8 cellular contexts compared by ENCODE assay signal in the genomic region with DNA sequence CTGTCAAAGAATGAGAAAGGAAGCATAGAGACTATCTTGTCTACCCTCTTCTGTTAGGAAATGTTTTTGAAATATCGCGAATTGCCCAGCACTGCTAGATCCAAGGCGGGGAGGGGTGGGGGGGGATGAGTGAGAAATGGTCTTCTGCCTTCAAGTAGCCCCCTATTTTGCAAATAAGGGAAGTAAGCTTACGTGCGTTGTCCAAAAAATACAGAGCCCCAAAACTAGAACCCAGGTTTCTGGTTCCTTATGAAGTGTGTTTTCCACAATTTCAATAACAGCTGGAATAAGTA. TPM values are rescaled to one million over a fixed set of nuclear protein-coding genes. Genes with fewer than 3 reads are reported as not detected.
DNase-seq lines count a peak whose midpoint lies in the region; ATAC-seq and TF ChIP-seq lines count a peak whose summit lies in the region.

No MANE protein-coding gene starts in this region.

- no peak overlapping the region for H4K91ac ChIP-seq in trophoblast cell (ENCODE audit: low read depth, low read length)

- DNase-seq in BE2C, result no peak
- DNase-seq in cardiac fibroblast (ENCODE audit: low read depth in 2 of 2), result no peak
- no peak for DNase-seq in natural killer cell
- DNase-seq in GF-D8 (lab: John Stamatoyannopoulos, UW), result no peak
- DNase-seq in trophoblast cell, result no peak
- DNase-seq in COLO829 (ENCODE audit: low spot score), result no peak

- no peaks in the 10 kb centered on the region for H3K36me3 Mint-ChIP-seq in IgD-negative memory B cell
- no peaks in the 10 kb centered on the region for H3K36me3 Mint-ChIP-seq in natural killer cell

- H3K9me3 ChIP-seq in BE2C (no peaks in the 10 kb centered on the region), trophoblast cell (ENCODE audit: insufficient read depth, low read depth, low read length) (no peaks in the 10 kb centered on the region)

- H2AK5ac ChIP-seq in trophoblast cell (ENCODE audit: low read length), result no peak overlapping the region

- no peak overlapping the region for H3K27ac ChIP-seq in trophoblast cell (ENCODE audit: low read depth, low read length)

- no peak overlapping the region for H3K4ac ChIP-seq in trophoblast cell (ENCODE audit: low read depth, low read length)

- H3K36me3 ChIP-seq in BE2C (no peaks in the 10 kb centered on the region), trophoblast cell (ENCODE audit: control insufficient read depth in 1 of 2, insufficient read depth in 2 of 2, low read length in 2 of 2) (no peaks in the 10 kb centered on the region)

- H3K27me3 ChIP-seq in BE2C, result no peaks in the 10 kb centered on the region
- H3K27me3 ChIP-seq in trophoblast cell (ENCODE audit: insufficient read depth, low read length), result no peaks in the 10 kb centered on the region

- H3K4me1 Mint-ChIP-seq in IgD-negative memory B cell (peaks cover 31 to 32% (median 31%) of the 10 kb centered on the region in 3 donors), natural killer cell (peaks cover 31 to 44% of the 10 kb centered on the region in 2 donors)

- H3K4me2 ChIP-seq in trophoblast cell (ENCODE audit: low read length), result no peak overlapping the region

- H3K4me1 ChIP-seq in BE2C (peaks cover 3% of the 10 kb centered on the region; the same call in 1 of the 2 replicates), trophoblast cell (ENCODE audit: control insufficient read depth in 1 of 2, insufficient read depth in 2 of 2, low read length in 2 of 2) (peaks cover 6 to 12% of the 10 kb centered on the region in 2 experiments)

- H3K9ac ChIP-seq in trophoblast cell (ENCODE audit: low read length), result no peak overlapping the region

- H3K4me3 Mint-ChIP-seq in IgD-negative memory B cell, result peak overlapping the region; percentile 91 to 98 (median 98)
- H3K4me3 Mint-ChIP-seq in natural killer cell, result peak overlapping the region; percentile 99

- no peak overlapping the region for H4K12ac ChIP-seq in trophoblast cell (ENCODE audit: low read depth, low read length)

- H2BK120ac ChIP-seq in trophoblast cell (ENCODE audit: insufficient read depth, low read length, poor library complexity), result no peak overlapping the region

- H2BK5ac ChIP-seq in trophoblast cell (ENCODE audit: low read depth, low read length, poor library complexity), result no peak overlapping the region

- peaks cover 11% of the 10 kb centered on the region for H3K79me1 ChIP-seq in trophoblast cell (ENCODE audit: low read length)

- H3K9me3 Mint-ChIP-seq in IgD-negative memory B cell, result no peaks in the 10 kb centered on the region
- no peaks in the 10 kb centered on the region for H3K9me3 Mint-ChIP-seq in natural killer cell

- H3K27me3 Mint-ChIP-seq in IgD-negative memory B cell, result no peaks in the 10 kb centered on the region
- peaks cover 0 to 2% of the 10 kb centered on the region in 2 donors for H3K27me3 Mint-ChIP-seq in natural killer cell (ENCODE audit: low read depth in 2 of 2)

- no peak overlapping the region for H4K8ac ChIP-seq in trophoblast cell (ENCODE audit: low read depth, low read length)

- H2BK12ac ChIP-seq in trophoblast cell (ENCODE audit: low read length), result no peak overlapping the region

- WGBS in trophoblast cell (ENCODE audit: extremely low coverage, insufficient coverage, insufficient read length), result no CpG with 5 or more reads among the region's 5 CpGs

- no peak overlapping the region for H3K18ac ChIP-seq in trophoblast cell (ENCODE audit: low read length)

- TF ChIP-seq CTCF in BE2C (IDR thresholded peaks at IDR 0.05; ENCODE audit: low read depth, low read length) (no peak), cardiac fibroblast (IDR thresholded peaks at IDR 0.05; ENCODE audit: low read depth, low read length) (no peak), natural killer cell (IDR thresholded peaks at IDR 0.05) (no peak)

- H3K23ac ChIP-seq in trophoblast cell (ENCODE audit: low read length), result no peak overlapping the region

- H3K79me2 ChIP-seq in trophoblast cell (ENCODE audit: control insufficient read depth, insufficient read depth, low read length, poor library complexity), result peaks cover 17% of the 10 kb centered on the region

- intact Hi-C loops in natural killer cell (cut with micrococcal nuclease), result loop anchor here (1.0 to 10.0 kb wide), 4 partner anchors 41 to 191 kb away; a partner anchor contains a TSS

- no peak overlapping the region for H2AFZ ChIP-seq in trophoblast cell (ENCODE audit: insufficient read depth, low read length, poor library complexity)

- H3K27ac Mint-ChIP-seq in IgD-negative memory B cell, result peak overlapping the region; percentile 96 to 100 (median 99)
- peak overlapping the region; percentile 96 to 99 for H3K27ac Mint-ChIP-seq in natural killer cell

- ATAC-seq in natural killer cell (no peak), GM19467 (IDR thresholded peaks at IDR 0.05; ENCODE audit: unreplicated experiment) (no peak)

- H3K14ac ChIP-seq in trophoblast cell (ENCODE audit: low read length), result no peak overlapping the region

- H3K4me3 ChIP-seq in BE2C (ENCODE audit: low read depth, low read length), result peak overlapping the region; percentile 82
- H3K4me3 ChIP-seq in cardiac fibroblast (replicated peaks in 1 of 2; ENCODE audit: low read depth in 2 of 2, low read length in 2 of 2), result peak overlapping the region; percentile 52 to 92
- no peak overlapping the region for H3K4me3 ChIP-seq in trophoblast cell (ENCODE audit: low read depth, low read length)

RNA-seq across cellular contexts. Expression of a gene that starts 0.9 kb away (rescaled TPM):
- 38.0 TPM for polyA plus RNA-seq in BE2C (2012; ENCODE audit: insufficient read depth, insufficient read length, low read depth)
- 15.4 TPM for polyA plus RNA-seq in IgD-negative memory B cell
- total RNA-seq in natural killer cell, result 100 to 1,000 TPM in 1 of 3 donors, 10 to 100 TPM in 2; 91.2 to 101 (median 92.3) TPM
- 39.4 and 41.5 TPM in 2 replicates for polyA plus RNA-seq in trophoblast cell (2013)

RNA-seq across cellular contexts. Expression of a gene that starts 59.8 kb away (rescaled TPM):
- 406 TPM for polyA plus RNA-seq in BE2C (2012; ENCODE audit: insufficient read depth, insufficient read length, low read depth)
- 267 TPM for polyA plus RNA-seq in IgD-negative memory B cell
- total RNA-seq in natural killer cell, result 10 to 100 TPM; 53.5 to 55.6 (median 55.5) TPM
- 130 and 134 TPM in 2 replicates for polyA plus RNA-seq in trophoblast cell (2013)
